In the genomic region with DNA sequence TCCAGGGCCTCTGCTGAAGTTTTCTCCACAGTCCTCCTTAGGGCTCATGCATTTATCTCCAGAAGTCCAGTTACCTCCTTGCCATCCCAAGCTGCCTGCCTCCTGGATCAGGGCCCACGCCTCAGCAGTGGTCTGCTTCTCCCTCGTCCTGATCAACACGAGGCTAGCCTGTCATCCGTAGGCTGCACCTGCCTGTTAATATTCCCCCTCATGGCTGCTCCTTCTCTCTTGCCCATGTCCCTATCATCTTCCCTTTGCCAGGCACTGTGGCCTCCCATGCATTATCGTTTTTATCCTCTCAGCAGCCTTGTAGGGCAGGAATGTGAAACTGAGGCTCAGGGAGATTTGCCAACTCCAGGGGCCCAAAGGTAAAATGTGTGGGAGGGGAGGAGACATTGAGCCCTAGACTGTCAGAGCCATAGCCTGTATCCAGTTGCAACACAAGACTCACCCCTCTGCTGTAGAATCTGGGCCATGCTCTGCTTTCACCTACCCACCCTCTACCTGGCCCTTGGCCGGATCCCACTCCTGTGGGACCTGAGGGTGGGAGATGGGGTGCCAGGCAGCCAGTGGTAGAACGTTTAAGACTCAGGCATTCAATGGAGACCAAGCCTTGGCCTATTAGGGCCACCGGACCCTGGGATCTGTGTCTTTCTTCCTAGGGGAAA, we compare ENCODE assay signal across 24 cellular contexts. TPM values are rescaled to one million over a fixed set of nuclear protein-coding genes. Genes with fewer than 3 reads are reported as not detected.
DNase-seq lines count a peak whose midpoint lies in the region; ATAC-seq and TF ChIP-seq lines count a peak whose summit lies in the region.
"Had no signal": no experiment of that assay in that cellular context is flagged by ENCODE, and none has a peak within 500 bp of the region (broad histone marks: within the 10 kb centered on the region; RNA-seq: fewer than 3 reads in every experiment).

No MANE protein-coding gene starts in this region.

- DNase-seq in AG08396 (ENCODE audit: low spot score) (peak; percentile 1), D341Med (ENCODE audit: low spot score) (peak; percentile 9), mesenteric fat pad (ENCODE audit: low spot score) (peak; percentile 57), superior temporal gyrus (ENCODE audit: extremely low spot score) (no peak), GF-D8 (lab: John Stamatoyannopoulos, UW) (no peak), left lung (no peak)
- peak; percentile 7 for DNase-seq in activated CD8-positive, alpha-beta memory T cell treated with anti-CD3 and anti-CD28 coated beads, Interleukin-2, amount 50 U/mL, for 4 hours
- DNase-seq: activated CD4-positive, alpha-beta T cell treated with anti-CD3 and anti-CD28 coated beads for 1 hour; BE2C; cerebellar nuclear complex; COR-L47; effector CD8-positive, alpha-beta T cell; NCI-H1048; NCI-H2081; NCI-H446 treated with DMSO at 0.1 percent for 48 hours; stimulated activated CD4-positive, alpha-beta T cell treated with anti-CD3 and anti-CD28 coated beads, Interleukin-1b, Interleukin-23, amount 100 ng/mL, for 48 hours; stimulated activated naive CD4-positive, alpha-beta T cell treated with Interleukin-2 at 50 U/mL for 16 hours; T-helper 9 cell had no signal

- H3K9me3 ChIP-seq in left lung, result no peaks in the 10 kb centered on the region
- H3K9me3 ChIP-seq: BE2C, esophagus muscularis mucosa, gastroesophageal sphincter, tibial artery had no signal

- TF ChIP-seq CTCF in left lung (IDR thresholded peaks at IDR 0.05), result no peak

- intact Hi-C loops in left lung (cut with DNase I), result no loop called here

- peaks cover 0 to 6% of the 10 kb centered on the region in 2 donors for H3K4me1 ChIP-seq in left lung
- H3K4me1 ChIP-seq: BE2C had no signal

- H3K27me3 ChIP-seq in left lung, result peaks cover 0 to 13% of the 10 kb centered on the region in 2 donors
- H3K27me3 ChIP-seq: tibial artery had no signal

- no peaks in the 10 kb centered on the region for H3K36me3 ChIP-seq in left lung
- H3K36me3 ChIP-seq: BE2C, esophagus muscularis mucosa, gastroesophageal sphincter, tibial artery had no signal

- no peak overlapping the region for H3K4me3 ChIP-seq in left lung
- H3K4me3 ChIP-seq: esophagus muscularis mucosa, gastroesophageal sphincter, SK-N-MC, tibial artery had no signal

- no peak for ATAC-seq in left lung
- ATAC-seq: gastroesophageal sphincter; naive thymus-derived CD8-positive, alpha-beta T cell had no signal

- no peak overlapping the region for H3K27ac ChIP-seq in left lung
- H3K27ac ChIP-seq: esophagus muscularis mucosa, gastroesophageal sphincter, SK-N-MC, tibial artery had no signal

RNA-seq across cellular contexts. Expression of a gene that starts 4.6 kb away (rescaled TPM):
- total RNA-seq in mesenteric fat pad (0.22 TPM), left lung (under 1 TPM; 0.21 to 0.61 TPM)
- total RNA-seq: HT-29 had no signal

RNA-seq across cellular contexts. Expression of a gene that starts 40.4 kb away (rescaled TPM):
- total RNA-seq in mesenteric fat pad (35.4 TPM), left lung (10 to 100 TPM; 48.7 to 50.4 TPM)

Comparison
In these comparisons a context has a peak if more than half of its experiments do, and no peak if none do; other contexts are left out.
1. DNase-seq: peak in AG08396 (single experiment), D341Med (single experiment), activated CD8-positive, alpha-beta memory T cell treated with anti-CD3 and anti-CD28 coated beads, Interleukin-2, amount 50 U/mL, for 4 hours (single experiment) and mesenteric fat pad (single experiment); none in superior temporal gyrus (single experiment), GF-D8 (single experiment) and left lung (0 of 2).